Comparison of ENCODE assay signal across 22 cellular contexts in the genomic region with DNA sequence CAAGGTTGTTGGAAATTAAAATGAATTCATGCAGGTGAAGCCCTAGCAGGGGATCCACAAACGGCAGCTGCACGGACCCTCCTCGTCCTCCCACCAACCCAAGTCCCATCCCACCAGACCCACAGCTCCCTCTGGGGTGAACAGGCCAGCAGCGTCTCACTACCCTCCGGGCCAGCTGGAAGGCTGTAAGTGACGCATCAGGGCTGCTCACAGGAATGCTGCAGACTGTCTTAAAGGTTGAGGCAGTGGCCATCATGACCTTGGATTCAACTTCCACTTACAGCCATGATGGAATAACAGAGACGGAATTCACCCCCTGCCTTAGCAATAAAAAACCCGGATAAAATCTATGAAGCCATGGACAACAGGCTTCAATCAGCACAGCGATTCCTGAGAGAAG.
DNase-seq lines count a peak whose midpoint lies in the region; ATAC-seq and TF ChIP-seq lines count a peak whose summit lies in the region.
"Had no signal": no experiment of that assay in that cellular context is flagged by ENCODE, and none has a peak within 500 bp of the region (broad histone marks: within the 10 kb centered on the region; RNA-seq: fewer than 3 reads in every experiment).

No MANE protein-coding gene starts in this region.

- H3K9me2 ChIP-seq in Loucy (replicated peaks; ENCODE audit: low read depth, low read length), result no peaks in the 10 kb centered on the region

- H4K20me1 ChIP-seq in Loucy (ENCODE audit: insufficient read depth, low read length, poor library complexity, severe bottlenecking), result no peaks in the 10 kb centered on the region

- peaks cover 52% of the 10 kb centered on the region for H3K4me1 ChIP-seq in Loucy (ENCODE audit: insufficient read depth, low read length, poor library complexity, severe bottlenecking)
- H3K4me1 ChIP-seq: adrenal gland had no signal

- no peak for ATAC-seq in effector memory CD8-positive, alpha-beta T cell (replicated peaks)
- ATAC-seq: lower lobe of right lung had no signal

- H3K27me3 ChIP-seq in Loucy (ENCODE audit: insufficient read depth, low read length, poor library complexity, severe bottlenecking), result no peaks in the 10 kb centered on the region
- H3K27me3 ChIP-seq: adrenal gland, right atrium auricular region had no signal

- 0 out of 2 replicates have a peak, but pooled peaks cover 3% of the 10 kb centered on the region for H3K9me3 ChIP-seq in Loucy (ENCODE audit: insufficient read depth, low read depth, low read length)
- H3K9me3 ChIP-seq: adrenal gland, lower lobe of right lung had no signal

- H3K4me3 Mint-ChIP-seq in effector memory CD8-positive, alpha-beta T cell, result peak overlapping the region; percentile 77 to 78

- peaks cover 34 to 35% of the 10 kb centered on the region in 2 donors for H3K4me1 Mint-ChIP-seq in effector memory CD8-positive, alpha-beta T cell (ENCODE audit: low read depth in 2 of 2)

- H3K9ac ChIP-seq in Loucy (ENCODE audit: low read depth, low read length, poor library complexity, severe bottlenecking), result peak overlapping the region; percentile 68

- no peaks in the 10 kb centered on the region for H3K9me3 Mint-ChIP-seq in effector memory CD8-positive, alpha-beta T cell

- TF ChIP-seq CTCF in Loucy (conservative IDR thresholded peaks at IDR 0.05; ENCODE audit: low read length), result no peak

- no peaks in the 10 kb centered on the region for H3K79me2 ChIP-seq in Loucy (ENCODE audit: insufficient read depth, low read length)

- DNase-seq in AG20443 (ENCODE audit: low spot score), result peak; percentile 58
- no peak for DNase-seq in effector memory CD8-positive, alpha-beta T cell
- peak; percentile 74 for DNase-seq in left kidney (ENCODE audit: low read depth, low spot score)
- no peak for DNase-seq in NCI-H774 (lab: John Stamatoyannopoulos, UW)
- no peak for DNase-seq in T1000 (lab: John Stamatoyannopoulos, UW)
- DNase-seq in activated gamma-delta T cell (lab: John Stamatoyannopoulos, UW), result no peak
- no peak for DNase-seq in effector CD4-positive, alpha-beta T cell
- DNase-seq: activated CD4-positive, alpha-beta T cell treated with anti-CD3 and anti-CD28 coated beads, Interleukin-2, amount 50 U/mL, for 1 hour; activated CD8-positive, alpha-beta memory T cell treated with anti-CD3 and anti-CD28 coated beads, Interleukin-2, amount 50 U/mL, for 4 hours; activated effector memory CD4-positive, alpha-beta T cell treated with anti-CD3 and anti-CD28 coated beads, Interleukin-2, amount 50 U/mL, for 16 hours; adrenal gland; caudate nucleus; DMS53; lower lobe of right lung; NCI-H146; NCI-H82; SIG-M5; stimulated activated CD4-positive, alpha-beta T cell treated with anti-CD3 and anti-CD28 coated beads, Interleukin-12 subunit alpha, Interleukin-12 subunit beta, amount 100 ng/mL, for 4 hours; T-helper 1 cell had no signal

- H3K4me3 ChIP-seq in Loucy (ENCODE audit: low read length, poor library complexity, severe bottlenecking), result no peak overlapping the region
- H3K4me3 ChIP-seq: adrenal gland, lower lobe of right lung, right atrium auricular region had no signal

- H3K4me2 ChIP-seq in Loucy (ENCODE audit: low read depth, low read length, poor library complexity, severe bottlenecking), result peak overlapping the region; percentile 73

- H3K27me3 Mint-ChIP-seq in effector memory CD8-positive, alpha-beta T cell, result no peaks in the 10 kb centered on the region
- H3K27me3 Mint-ChIP-seq: IgD-negative memory B cell had no signal

- H3F3A ChIP-seq in Loucy (ENCODE audit: low read depth), result no peaks in the 10 kb centered on the region

- no peak overlapping the region for H2AFZ ChIP-seq in Loucy (ENCODE audit: low read length)

- H3K27ac Mint-ChIP-seq in effector memory CD8-positive, alpha-beta T cell, result peak overlapping the region in 1 of 2 donors; percentile 84

- peaks cover 10% of the 10 kb centered on the region for H3K36me3 Mint-ChIP-seq in effector memory CD8-positive, alpha-beta T cell (ENCODE audit: insufficient read depth)

- H3K36me3 ChIP-seq in Loucy (ENCODE audit: insufficient read depth, low read length), result no peaks in the 10 kb centered on the region
- H3K36me3 ChIP-seq: adrenal gland, lower lobe of right lung, right atrium auricular region had no signal

Comparison
In these comparisons a context has a peak if more than half of its experiments do, and no peak if none do; other contexts are left out.
1. DNase-seq: peak in AG20443 (single experiment) and left kidney (single experiment); none in effector memory CD8-positive, alpha-beta T cell (0 of 3), NCI-H774 (single experiment), T1000 (single experiment), activated gamma-delta T cell (single experiment) and effector CD4-positive, alpha-beta T cell (single experiment).